In genomic region chr6:135362124-135362523, GRCh38 we compare ENCODE assay signal across 27 cellular contexts.
"Had no signal": no experiment of that assay in that cellular context is flagged by ENCODE, and none has a peak within 500 bp of the region (broad histone marks: within the 10 kb centered on the region; RNA-seq: fewer than 3 reads in every experiment).

No MANE protein-coding gene starts in this region.

- DNase-seq: stimulated activated CD4-positive, alpha-beta T cell treated with anti-CD3 and anti-CD28 coated beads, Interleukin-2, amount 100 ng/mL, for 48 hours; stimulated activated CD4-positive, alpha-beta T cell treated with anti-CD3 and anti-CD28 coated beads, Interleukin-4, amount 100 ng/mL, for 1 hour; stimulated activated CD4-positive, alpha-beta T cell treated with anti-CD3 and anti-CD28 coated beads, Interleukin-4, amount 100 ng/mL, for 24 hours; stimulated activated CD4-positive, alpha-beta T cell treated with anti-CD3 and anti-CD28 coated beads, Interleukin-4, amount 100 ng/mL, for 4 hours; stimulated activated CD8-positive, alpha-beta memory T cell treated with anti-CD3 and anti-CD28 coated beads, Interleukin-4, amount 100 ng/mL, for 48 hours; stimulated activated naive B cell treated with anti-CD40 and anti-IgM and Interleukin-4, amounts not matched to agents 10 μg/mL and 1 μg/mL and 100 μg/mL, for 72 hours; stimulated activated naive CD4-positive, alpha-beta T cell; stimulated activated naive CD4-positive, alpha-beta T cell treated with Interleukin-2 at 50 U/mL for 16 hours; stimulated activated naive CD8-positive, alpha-beta T cell treated with anti-CD3 and anti-CD28 coated beads, Interleukin-15, amount 100 ng/mL, for 72 hours; stimulated activated naive CD8-positive, alpha-beta T cell treated with anti-CD3 and anti-CD28 coated beads, Interleukin-15, Interleukin-2, amounts not matched to agents 100 U/mL and 50 U/mL, for 24 hours; stomach; substantia nigra; testis; thyroid gland; tibial artery; transverse colon; trophoblast cell; upper lobe of left lung; upper lobe of right lung; uterus had no signal

- ATAC-seq: stimulated activated effector memory CD8-positive, alpha-beta T cell treated with anti-CD3 and anti-CD28 coated beads, Interleukin-12 subunit alpha, Interleukin-12 subunit beta, amount 100 ng/mL, for 72 hours; stimulated activated memory B cell treated with anti-CD40 and anti-IgM and Interleukin-4, amounts not matched to agents 10 μg/mL and 1 μg/mL and 100 μg/mL, for 72 hours; stimulated activated naive B cell treated with anti-CD40 and anti-IgM and Interleukin-4, amounts not matched to agents 10 μg/mL and 1 μg/mL and 100 μg/mL, for 72 hours; stimulated activated naive CD8-positive, alpha-beta T cell treated with anti-CD3 and anti-CD28 coated beads, Interleukin-15, amount 100 ng/mL, for 72 hours; stimulated activated naive CD8-positive, alpha-beta T cell treated with anti-CD3 and anti-CD28 coated beads, Interleukin-15, Interleukin-2, amounts not matched to agents 100 U/mL and 50 U/mL, for 24 hours; upper lobe of right lung had no signal

- H3K9me3 ChIP-seq: suprapubic skin, testis, upper lobe of right lung, uterus, vagina had no signal

- H3K27ac ChIP-seq: stomach, suprapubic skin, testis, thoracic aorta, thyroid gland, tibial artery, tibial nerve, transverse colon, upper lobe of left lung, upper lobe of right lung, uterus, vagina had no signal

- H3K27me3 ChIP-seq: stomach, suprapubic skin, testis, thyroid gland, tibial artery, tibial nerve, transverse colon, upper lobe of left lung, upper lobe of right lung, uterus, vagina had no signal

- H3K4me3 ChIP-seq: stomach, suprapubic skin, testis, thoracic aorta, thyroid gland, tibial artery, tibial nerve, transverse colon, upper lobe of left lung, upper lobe of right lung, uterus, vagina had no signal

- H3K4me1 ChIP-seq: stomach, suprapubic skin, testis, thyroid gland, tibial artery, tibial nerve, upper lobe of left lung, upper lobe of right lung, uterus, vagina had no signal

- H3K36me3 ChIP-seq: suprapubic skin, thoracic aorta, thyroid gland, tibial artery, transverse colon, upper lobe of left lung, upper lobe of right lung, uterus, vagina had no signal

- FAIRE-seq: urothelium cell line had no signal
